ENCODE assay signal across 8 cellular contexts in the genomic region with DNA sequence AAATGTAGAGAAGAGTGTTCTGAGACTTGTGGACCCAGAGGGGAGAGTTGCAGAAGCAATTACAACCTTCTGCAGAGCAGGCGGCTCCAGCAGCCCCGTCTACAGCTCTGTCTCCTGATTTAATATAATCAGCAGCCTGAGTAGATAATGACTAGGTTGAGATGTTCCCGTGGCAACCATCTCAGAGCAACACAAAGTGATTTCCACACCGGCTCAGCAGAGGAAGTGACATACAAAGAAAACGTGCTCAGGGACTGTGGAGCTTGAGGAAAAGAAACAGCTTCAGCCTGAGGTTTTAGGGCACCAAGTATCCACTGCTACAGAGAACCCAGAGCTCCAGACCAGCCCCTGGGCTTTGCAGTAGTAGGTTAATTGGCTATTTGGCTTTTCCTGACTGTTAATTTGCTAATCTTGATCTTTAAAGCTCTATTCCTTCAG.
DNase-seq lines count a peak whose midpoint lies in the region; ATAC-seq and TF ChIP-seq lines count a peak whose summit lies in the region.

No MANE protein-coding gene starts in this region.

- H3K27me3 ChIP-seq in PC-9 (ENCODE audit: insufficient read depth, low read depth) = no peaks in the 10 kb centered on the region

- 0 out of 2 replicates have a peak overlapping the region, but pooled peaks have one; percentile 6 for H3K4me2 ChIP-seq in PC-9

- in situ Hi-C loops in KBM-7 (cut with MboI; ENCODE audit: low pct_unique_long_range_greater_than_20kb, low sequenced_read_pairs) = no loop called here

- no peak overlapping the region for H3K27ac ChIP-seq in PC-9

- no TSS peak for BruUV-seq in PC-9 (replicated peaks; lab: Mats Ljungman, UMichigan)

- no peaks in the 10 kb centered on the region for H3K36me3 ChIP-seq in PC-9 (ENCODE audit: low read depth)

- TF ChIP-seq CTCF in PC-9 (conservative IDR thresholded peaks at IDR 0.05) = no peak

- intact Hi-C loops in PC-9 (cut with micrococcal nuclease; ENCODE audit: unreplicated experiment) = no loop called here

- H4K20me1 ChIP-seq in PC-9 (ENCODE audit: insufficient read depth) = no peaks in the 10 kb centered on the region

- no peaks in the 10 kb centered on the region for H3K79me2 ChIP-seq in PC-9 (ENCODE audit: low read depth)

- H3K9me3 ChIP-seq in PC-9 (ENCODE audit: insufficient read depth, low read depth) = no peaks in the 10 kb centered on the region; the same call in 1 of the 2 replicates

- no peak overlapping the region for H2AFZ ChIP-seq in PC-9

- ATAC-seq in GM21619 (IDR thresholded peaks at IDR 0.05; ENCODE audit: unreplicated experiment) = no peak

- no peaks in the 10 kb centered on the region for H3K9me2 ChIP-seq in PC-9 (ENCODE audit: insufficient read depth)

- DNase-seq in AG08396 (ENCODE audit: low spot score) (peak; percentile 55), KBM-7 (peak; percentile 7), PC-9 (peak; percentile 3 to 49), fibroblast of gingiva (ENCODE audit: low read depth) (peak; percentile 78), occipital lobe (lab: John Stamatoyannopoulos, UW) (peak; percentile 27), cortex of kidney (lab: John Stamatoyannopoulos, UW) (no peak), T1000 (lab: John Stamatoyannopoulos, UW) (no peak)

- CTCF ChIA-PET in PC-9 (lab: Charles Lee) = no interaction called here

- no peaks in the 10 kb centered on the region for H3F3A ChIP-seq in PC-9 (ENCODE audit: insufficient read depth, low read depth)

- no peak overlapping the region for H3K4me3 ChIP-seq in PC-9

- POLR2A ChIA-PET in PC-9 (lab: Charles Lee; ENCODE audit: unreplicated experiment) = interaction anchor here (0.7 kb wide), 1 partner anchor 709 kb away, joined by 13 read pairs; a partner anchor contains a TSS

- peaks cover 18% of the 10 kb centered on the region for H3K4me1 ChIP-seq in PC-9 (replicated peaks; ENCODE audit: insufficient read depth)

Comparison
In these comparisons a context has a peak if more than half of its experiments do, and no peak if none do; other contexts are left out.
1. DNase-seq: peak in AG08396 (single experiment), KBM-7 (single experiment), PC-9 (2 of 2), fibroblast of gingiva (single experiment) and occipital lobe (single experiment); none in cortex of kidney (single experiment) and T1000 (single experiment).